2 cellular contexts compared by ENCODE assay signal in the genomic region with DNA sequence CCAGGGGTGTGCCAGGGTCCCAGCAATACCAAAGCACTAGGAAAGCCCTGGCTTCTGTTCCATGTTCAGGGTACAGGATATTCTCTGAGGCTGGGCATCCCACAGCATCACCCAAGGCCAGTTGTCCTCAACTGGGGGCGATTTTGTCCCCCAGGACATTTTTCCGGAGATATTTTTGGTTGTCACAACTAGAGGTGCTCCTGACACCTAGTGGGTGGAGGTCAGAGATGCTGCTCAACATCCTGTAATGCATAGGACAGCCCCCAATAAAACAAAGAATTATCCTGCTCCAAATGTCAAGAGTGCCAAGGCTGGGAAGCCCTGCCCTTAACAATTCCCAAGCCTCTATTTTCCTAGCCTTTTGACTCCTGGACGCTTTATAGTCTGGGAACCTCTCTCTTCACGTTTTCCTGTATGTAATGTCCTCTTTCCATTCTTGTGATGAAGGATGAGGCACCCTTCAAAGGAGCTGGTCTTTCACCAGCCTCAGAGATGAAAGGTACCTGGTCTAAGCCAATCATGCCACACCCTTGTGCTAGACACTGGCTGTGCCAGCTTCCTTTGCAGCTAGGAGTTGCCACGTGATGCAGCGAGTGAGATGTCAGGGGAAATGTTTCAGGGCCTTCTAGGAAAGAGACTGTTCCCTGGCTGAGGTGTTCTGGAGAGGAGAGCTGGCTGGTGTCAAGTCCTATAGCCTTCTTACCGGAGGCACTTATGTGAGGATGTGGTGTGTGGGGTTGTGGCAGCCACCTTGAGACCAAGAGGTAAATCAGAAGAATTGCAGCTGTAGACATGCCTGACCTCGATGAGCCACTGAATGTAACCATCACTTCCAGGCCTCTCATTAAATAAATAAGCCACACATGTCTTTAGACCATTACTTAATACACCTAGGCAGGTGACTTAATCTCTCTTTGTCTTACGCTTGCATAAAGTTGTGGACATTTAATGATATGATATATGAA.
A peak's percentile ranks its signal among the peaks of the same experiment; 100 is the strongest.
TF ChIP-seq lines count a peak whose summit lies in the region.

No MANE protein-coding gene starts in this region.

TF ChIP-seq in HepG2, 621 proteins besides CTCF, POLR2A, EP300 and RAD21:
- no peak for TF ChIP-seq ZSCAN21 (CRISPR knock-in tag; IDR thresholded peaks at IDR 0.05; ENCODE audit: borderline replicate concordance)
- TF ChIP-seq, protein P1, sequence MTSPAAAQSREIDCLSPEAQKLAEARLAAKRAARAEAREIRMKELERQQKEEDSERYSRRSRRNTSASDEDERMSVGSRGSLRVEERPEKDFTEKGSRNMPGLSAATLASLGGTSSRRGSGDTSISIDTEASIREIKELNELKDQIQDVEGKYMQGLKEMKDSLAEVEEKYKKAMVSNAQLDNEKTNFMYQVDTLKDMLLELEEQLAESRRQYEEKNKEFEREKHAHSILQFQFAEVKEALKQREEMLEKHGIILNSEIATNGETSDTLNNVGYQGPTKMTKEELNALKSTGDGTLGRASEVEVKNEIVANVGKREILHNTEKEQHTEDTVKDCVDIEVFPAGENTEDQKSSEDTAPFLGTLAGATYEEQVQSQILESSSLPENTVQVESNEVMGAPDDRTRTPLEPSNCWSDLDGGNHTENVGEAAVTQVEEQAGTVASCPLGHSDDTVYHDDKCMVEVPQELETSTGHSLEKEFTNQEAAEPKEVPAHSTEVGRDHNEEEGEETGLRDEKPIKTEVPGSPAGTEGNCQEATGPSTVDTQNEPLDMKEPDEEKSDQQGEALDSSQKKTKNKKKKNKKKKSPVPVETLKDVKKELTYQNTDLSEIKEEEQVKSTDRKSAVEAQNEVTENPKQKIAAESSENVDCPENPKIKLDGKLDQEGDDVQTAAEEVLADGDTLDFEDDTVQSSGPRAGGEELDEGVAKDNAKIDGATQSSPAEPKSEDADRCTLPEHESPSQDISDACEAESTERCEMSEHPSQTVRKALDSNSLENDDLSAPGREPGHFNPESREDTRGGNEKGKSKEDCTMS (CRISPR knock-in tag; conservative IDR thresholded peaks at IDR 0.05), result no peak
- TF ChIP-seq, protein P2, sequence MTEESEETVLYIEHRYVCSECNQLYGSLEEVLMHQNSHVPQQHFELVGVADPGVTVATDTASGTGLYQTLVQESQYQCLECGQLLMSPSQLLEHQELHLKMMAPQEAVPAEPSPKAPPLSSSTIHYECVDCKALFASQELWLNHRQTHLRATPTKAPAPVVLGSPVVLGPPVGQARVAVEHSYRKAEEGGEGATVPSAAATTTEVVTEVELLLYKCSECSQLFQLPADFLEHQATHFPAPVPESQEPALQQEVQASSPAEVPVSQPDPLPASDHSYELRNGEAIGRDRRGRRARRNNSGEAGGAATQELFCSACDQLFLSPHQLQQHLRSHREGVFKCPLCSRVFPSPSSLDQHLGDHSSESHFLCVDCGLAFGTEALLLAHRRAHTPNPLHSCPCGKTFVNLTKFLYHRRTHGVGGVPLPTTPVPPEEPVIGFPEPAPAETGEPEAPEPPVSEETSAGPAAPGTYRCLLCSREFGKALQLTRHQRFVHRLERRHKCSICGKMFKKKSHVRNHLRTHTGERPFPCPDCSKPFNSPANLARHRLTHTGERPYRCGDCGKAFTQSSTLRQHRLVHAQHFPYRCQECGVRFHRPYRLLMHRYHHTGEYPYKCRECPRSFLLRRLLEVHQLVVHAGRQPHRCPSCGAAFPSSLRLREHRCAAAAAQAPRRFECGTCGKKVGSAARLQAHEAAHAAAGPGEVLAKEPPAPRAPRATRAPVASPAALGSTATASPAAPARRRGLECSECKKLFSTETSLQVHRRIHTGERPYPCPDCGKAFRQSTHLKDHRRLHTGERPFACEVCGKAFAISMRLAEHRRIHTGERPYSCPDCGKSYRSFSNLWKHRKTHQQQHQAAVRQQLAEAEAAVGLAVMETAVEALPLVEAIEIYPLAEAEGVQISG (CRISPR knock-in tag; IDR thresholded peaks at IDR 0.05), result peak; percentile 69; the same call in 1 of the 2 replicates

TF ChIP-seq in K562, 482 proteins besides CTCF, POLR2A, EP300 and RAD21:
- TF ChIP-seq HMG20B (CRISPR knock-in tag; IDR thresholded peaks at IDR 0.05) (no peak), CREB1 (IDR thresholded peaks at IDR 0.05) (no peak), CREB1 (CRISPR knock-in tag; IDR thresholded peaks at IDR 0.05) (no peak), CC2D1A (IDR thresholded peaks at IDR 0.05) (0 out of 2 replicates have a peak, but pooled peaks have one; percentile 15), RBM25 (IDR thresholded peaks at IDR 0.05; ENCODE audit: low read depth, low read length, severe bottlenecking) (peak; percentile 69), PTRF (tag; IDR thresholded peaks at IDR 0.05) (no peak), ZNF668 (CRISPR knock-in tag; IDR thresholded peaks at IDR 0.05) (no peak)
- TF ChIP-seq, protein P3, sequence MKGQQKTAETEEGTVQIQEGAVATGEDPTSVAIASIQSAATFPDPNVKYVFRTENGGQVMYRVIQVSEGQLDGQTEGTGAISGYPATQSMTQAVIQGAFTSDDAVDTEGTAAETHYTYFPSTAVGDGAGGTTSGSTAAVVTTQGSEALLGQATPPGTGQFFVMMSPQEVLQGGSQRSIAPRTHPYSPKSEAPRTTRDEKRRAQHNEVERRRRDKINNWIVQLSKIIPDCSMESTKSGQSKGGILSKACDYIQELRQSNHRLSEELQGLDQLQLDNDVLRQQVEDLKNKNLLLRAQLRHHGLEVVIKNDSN (CRISPR knock-in tag; IDR thresholded peaks at IDR 0.05), result peak; percentile 61
- TF ChIP-seq, protein P4, sequence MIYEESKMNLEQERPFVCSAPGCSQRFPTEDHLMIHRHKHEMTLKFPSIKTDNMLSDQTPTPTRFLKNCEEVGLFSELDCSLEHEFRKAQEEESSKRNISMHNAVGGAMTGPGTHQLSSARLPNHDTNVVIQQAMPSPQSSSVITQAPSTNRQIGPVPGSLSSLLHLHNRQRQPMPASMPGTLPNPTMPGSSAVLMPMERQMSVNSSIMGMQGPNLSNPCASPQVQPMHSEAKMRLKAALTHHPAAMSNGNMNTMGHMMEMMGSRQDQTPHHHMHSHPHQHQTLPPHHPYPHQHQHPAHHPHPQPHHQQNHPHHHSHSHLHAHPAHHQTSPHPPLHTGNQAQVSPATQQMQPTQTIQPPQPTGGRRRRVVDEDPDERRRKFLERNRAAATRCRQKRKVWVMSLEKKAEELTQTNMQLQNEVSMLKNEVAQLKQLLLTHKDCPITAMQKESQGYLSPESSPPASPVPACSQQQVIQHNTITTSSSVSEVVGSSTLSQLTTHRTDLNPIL (CRISPR knock-in tag; IDR thresholded peaks at IDR 0.05), result no peak
- TF ChIP-seq, protein P5, sequence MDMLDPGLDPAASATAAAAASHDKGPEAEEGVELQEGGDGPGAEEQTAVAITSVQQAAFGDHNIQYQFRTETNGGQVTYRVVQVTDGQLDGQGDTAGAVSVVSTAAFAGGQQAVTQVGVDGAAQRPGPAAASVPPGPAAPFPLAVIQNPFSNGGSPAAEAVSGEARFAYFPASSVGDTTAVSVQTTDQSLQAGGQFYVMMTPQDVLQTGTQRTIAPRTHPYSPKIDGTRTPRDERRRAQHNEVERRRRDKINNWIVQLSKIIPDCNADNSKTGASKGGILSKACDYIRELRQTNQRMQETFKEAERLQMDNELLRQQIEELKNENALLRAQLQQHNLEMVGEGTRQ (CRISPR knock-in tag; IDR thresholded peaks at IDR 0.05), result peak; percentile 57
